In the genomic region with DNA sequence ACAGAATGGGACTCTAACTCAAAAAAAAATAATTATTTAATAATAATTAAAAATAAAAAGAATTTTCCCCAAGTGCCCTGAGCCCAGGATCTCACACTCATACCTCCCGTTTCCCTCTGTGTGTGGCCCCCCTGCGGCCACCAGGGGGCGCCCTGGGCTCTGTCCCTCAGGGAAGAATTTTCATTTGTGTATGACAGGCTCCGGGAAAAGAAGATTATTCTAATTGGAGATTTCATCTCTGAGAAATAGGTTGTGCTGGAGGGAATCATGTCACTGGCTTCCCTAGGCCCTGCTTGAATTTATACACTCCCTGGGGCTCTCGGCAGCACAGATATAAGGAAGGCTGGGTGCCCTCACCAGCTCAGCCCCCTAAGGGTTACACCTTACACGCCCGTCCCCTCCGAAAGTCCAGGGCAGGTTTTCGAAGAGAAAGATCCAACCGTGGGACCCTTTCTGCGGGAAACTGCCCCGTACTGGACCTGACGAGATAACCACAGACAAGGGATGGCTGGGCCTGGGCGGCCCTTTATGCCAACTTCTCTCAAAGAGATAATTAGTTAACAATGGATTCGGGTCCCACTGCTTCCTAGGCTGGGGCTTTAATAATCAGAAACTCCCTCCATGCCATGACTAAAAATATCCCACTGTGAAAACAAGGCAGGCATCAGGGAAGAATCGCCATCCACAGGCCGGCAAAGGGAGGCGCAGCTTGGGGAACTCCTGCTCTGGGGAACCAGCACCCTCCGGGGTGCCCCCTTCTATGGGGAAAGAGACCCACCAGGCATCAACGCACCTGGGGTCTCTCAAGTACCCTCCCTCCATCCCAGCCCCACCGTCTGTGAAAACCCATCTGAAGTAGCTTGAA, we compare ENCODE assay signal across 1 cellular context.
TF ChIP-seq lines count a peak whose summit lies in the region.

No MANE protein-coding gene starts in this region.

TF ChIP-seq in HEK293, 187 proteins besides CTCF, POLR2A, EP300 and RAD21 (continued from another document):
- TF ChIP-seq ZBTB11 (tag by site-specific recombination; conservative IDR thresholded peaks at IDR 0.05; ENCODE audit: low read depth): 0 out of 2 replicates have a peak, but pooled peaks have one; percentile 10
- peak; percentile 54 for TF ChIP-seq ZBTB8A (tag by site-specific recombination; IDR thresholded peaks at IDR 0.05)
- no peak for TF ChIP-seq ZNF677 (tag by site-specific recombination; IDR thresholded peaks at IDR 0.05)
- TF ChIP-seq ZBTB48 (tag by site-specific recombination; IDR thresholded peaks at IDR 0.05): peak; percentile 60; the same call in 1 of the 2 replicates
- no peak for TF ChIP-seq ZNF548 (tag by site-specific recombination; IDR thresholded peaks at IDR 0.05)
- TF ChIP-seq ZNF654 (tag by site-specific recombination; IDR thresholded peaks at IDR 0.05; ENCODE audit: low read depth): peak; percentile 63
- no peak for TF ChIP-seq MEIS1 (CRISPR knock-in tag; IDR thresholded peaks at IDR 0.05; ENCODE audit: borderline replicate concordance)
- TF ChIP-seq ZBTB20 (tag by site-specific recombination; IDR thresholded peaks at IDR 0.05): peak; percentile 57
- TF ChIP-seq ZNF571 (tag by site-specific recombination; IDR thresholded peaks at IDR 0.05): no peak
- no peak for TF ChIP-seq ZNF621 (tag by site-specific recombination; IDR thresholded peaks at IDR 0.05)
- TF ChIP-seq GLIS2 (tag by site-specific recombination; IDR thresholded peaks at IDR 0.05): 0 out of 2 replicates have a peak, but pooled peaks have one; percentile 26
- TF ChIP-seq, protein P1, sequence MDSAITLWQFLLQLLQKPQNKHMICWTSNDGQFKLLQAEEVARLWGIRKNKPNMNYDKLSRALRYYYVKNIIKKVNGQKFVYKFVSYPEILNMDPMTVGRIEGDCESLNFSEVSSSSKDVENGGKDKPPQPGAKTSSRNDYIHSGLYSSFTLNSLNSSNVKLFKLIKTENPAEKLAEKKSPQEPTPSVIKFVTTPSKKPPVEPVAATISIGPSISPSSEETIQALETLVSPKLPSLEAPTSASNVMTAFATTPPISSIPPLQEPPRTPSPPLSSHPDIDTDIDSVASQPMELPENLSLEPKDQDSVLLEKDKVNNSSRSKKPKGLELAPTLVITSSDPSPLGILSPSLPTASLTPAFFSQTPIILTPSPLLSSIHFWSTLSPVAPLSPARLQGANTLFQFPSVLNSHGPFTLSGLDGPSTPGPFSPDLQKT (IDR thresholded peaks at IDR 0.05; ENCODE audit: borderline replicate concordance, low read depth, low read length): no peak
- TF ChIP-seq ZNF561 (tag by site-specific recombination; IDR thresholded peaks at IDR 0.05; ENCODE audit: borderline replicate concordance): no peak
- no peak for TF ChIP-seq KLF7 (tag by site-specific recombination; IDR thresholded peaks at IDR 0.05; ENCODE audit: borderline replicate concordance)
- TF ChIP-seq PRDM1 (tag by site-specific recombination; IDR thresholded peaks at IDR 0.05): no peak
- no peak for TF ChIP-seq ZNF623 (tag by site-specific recombination; IDR thresholded peaks at IDR 0.05)
- TF ChIP-seq SP7 (tag by site-specific recombination; IDR thresholded peaks at IDR 0.05): 0 out of 2 replicates have a peak, but pooled peaks have one; percentile 23
- peak; percentile 61 for TF ChIP-seq IKZF3 (tag by site-specific recombination; IDR thresholded peaks at IDR 0.05)
- TF ChIP-seq ZNF366 (tag by site-specific recombination; conservative IDR thresholded peaks at IDR 0.05): 0 out of 2 replicates have a peak, but pooled peaks have one; percentile 32
- no peak for TF ChIP-seq OSR2 (tag by site-specific recombination; IDR thresholded peaks at IDR 0.05)
- TF ChIP-seq ZNF660 (tag by site-specific recombination; IDR thresholded peaks at IDR 0.05): 0 out of 2 replicates have a peak, but pooled peaks have one; percentile 48
- TF ChIP-seq ZNF19 (tag by site-specific recombination; IDR thresholded peaks at IDR 0.05; ENCODE audit: low read depth): no peak
- TF ChIP-seq ZBTB17 (tag by site-specific recombination; IDR thresholded peaks at IDR 0.05): peak; percentile 60
